Comparison of ENCODE assay signal across 2 cellular contexts in genomic region chr1:15406911-15407559, GRCh38.
TF ChIP-seq lines count a peak whose summit lies in the region.

No MANE protein-coding gene starts in this region.

TF ChIP-seq in HEK293, 187 proteins besides CTCF, POLR2A, EP300 and RAD21:
- TF ChIP-seq ZFHX2 (tag by site-specific recombination; conservative IDR thresholded peaks at IDR 0.05) (0 out of 2 replicates have a peak, but pooled peaks have one; percentile 10), ZBTB20 (tag by site-specific recombination; IDR thresholded peaks at IDR 0.05) (no peak), ZNF266 (tag by site-specific recombination; IDR thresholded peaks at IDR 0.05; ENCODE audit: low read depth) (no peak), PRDM1 (tag by site-specific recombination; IDR thresholded peaks at IDR 0.05) (peak; percentile 45; the same call in 1 of the 2 replicates), ZNF112 (tag by site-specific recombination; IDR thresholded peaks at IDR 0.05) (no peak), ZNF600 (tag by site-specific recombination; IDR thresholded peaks at IDR 0.05) (peak; percentile 69)

TF ChIP-seq in GM12878, 131 proteins besides CTCF, POLR2A, EP300 and RAD21:
- TF ChIP-seq MTA3 (IDR thresholded peaks at IDR 0.05; ENCODE audit: borderline replicate concordance, low read length) (no peak), E2F4 (IDR thresholded peaks at IDR 0.05; ENCODE audit: low read depth, low read length) (no peak), TCF12 (IDR thresholded peaks at IDR 0.05; ENCODE audit: low read depth, low read length) (no peak), YBX1 (IDR thresholded peaks at IDR 0.05) (no peak), BCL11A (IDR thresholded peaks at IDR 0.05; ENCODE audit: low read depth, low read length) (no peak), MEF2B (IDR thresholded peaks at IDR 0.05; ENCODE audit: partially characterized antibody, poor library complexity, severe bottlenecking) (no peak), POU2F2 (IDR thresholded peaks at IDR 0.05; ENCODE audit: borderline replicate concordance, low read depth, low read length) (no peak), JUND (IDR thresholded peaks at IDR 0.05; ENCODE audit: low read depth, low read length) (no peak), RB1 (IDR thresholded peaks at IDR 0.05; ENCODE audit: borderline replicate concordance) (no peak), E2F8 (IDR thresholded peaks at IDR 0.05; ENCODE audit: low read depth, partially characterized antibody) (no peak), SIX5 (IDR thresholded peaks at IDR 0.05; ENCODE audit: low read depth, low read length, severe bottlenecking) (no peak)
- TF ChIP-seq, protein P1, sequence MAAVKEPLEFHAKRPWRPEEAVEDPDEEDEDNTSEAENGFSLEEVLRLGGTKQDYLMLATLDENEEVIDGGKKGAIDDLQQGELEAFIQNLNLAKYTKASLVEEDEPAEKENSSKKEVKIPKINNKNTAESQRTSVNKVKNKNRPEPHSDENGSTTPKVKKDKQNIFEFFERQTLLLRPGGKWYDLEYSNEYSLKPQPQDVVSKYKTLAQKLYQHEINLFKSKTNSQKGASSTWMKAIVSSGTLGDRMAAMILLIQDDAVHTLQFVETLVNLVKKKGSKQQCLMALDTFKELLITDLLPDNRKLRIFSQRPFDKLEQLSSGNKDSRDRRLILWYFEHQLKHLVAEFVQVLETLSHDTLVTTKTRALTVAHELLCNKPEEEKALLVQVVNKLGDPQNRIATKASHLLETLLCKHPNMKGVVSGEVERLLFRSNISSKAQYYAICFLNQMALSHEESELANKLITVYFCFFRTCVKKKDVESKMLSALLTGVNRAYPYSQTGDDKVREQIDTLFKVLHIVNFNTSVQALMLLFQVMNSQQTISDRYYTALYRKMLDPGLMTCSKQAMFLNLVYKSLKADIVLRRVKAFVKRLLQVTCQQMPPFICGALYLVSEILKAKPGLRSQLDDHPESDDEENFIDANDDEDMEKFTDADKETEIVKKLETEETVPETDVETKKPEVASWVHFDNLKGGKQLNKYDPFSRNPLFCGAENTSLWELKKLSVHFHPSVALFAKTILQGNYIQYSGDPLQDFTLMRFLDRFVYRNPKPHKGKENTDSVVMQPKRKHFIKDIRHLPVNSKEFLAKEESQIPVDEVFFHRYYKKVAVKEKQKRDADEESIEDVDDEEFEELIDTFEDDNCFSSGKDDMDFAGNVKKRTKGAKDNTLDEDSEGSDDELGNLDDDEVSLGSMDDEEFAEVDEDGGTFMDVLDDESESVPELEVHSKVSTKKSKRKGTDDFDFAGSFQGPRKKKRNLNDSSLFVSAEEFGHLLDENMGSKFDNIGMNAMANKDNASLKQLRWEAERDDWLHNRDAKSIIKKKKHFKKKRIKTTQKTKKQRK (IDR thresholded peaks at IDR 0.05; ENCODE audit: low read depth, low read length) = no peak
- TF ChIP-seq, protein P2, sequence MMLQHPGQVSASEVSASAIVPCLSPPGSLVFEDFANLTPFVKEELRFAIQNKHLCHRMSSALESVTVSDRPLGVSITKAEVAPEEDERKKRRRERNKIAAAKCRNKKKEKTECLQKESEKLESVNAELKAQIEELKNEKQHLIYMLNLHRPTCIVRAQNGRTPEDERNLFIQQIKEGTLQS (IDR thresholded peaks at IDR 0.05; ENCODE audit: borderline replicate concordance, extremely low read depth, low read depth, low read length) = no peak
- TF ChIP-seq, protein P3, sequence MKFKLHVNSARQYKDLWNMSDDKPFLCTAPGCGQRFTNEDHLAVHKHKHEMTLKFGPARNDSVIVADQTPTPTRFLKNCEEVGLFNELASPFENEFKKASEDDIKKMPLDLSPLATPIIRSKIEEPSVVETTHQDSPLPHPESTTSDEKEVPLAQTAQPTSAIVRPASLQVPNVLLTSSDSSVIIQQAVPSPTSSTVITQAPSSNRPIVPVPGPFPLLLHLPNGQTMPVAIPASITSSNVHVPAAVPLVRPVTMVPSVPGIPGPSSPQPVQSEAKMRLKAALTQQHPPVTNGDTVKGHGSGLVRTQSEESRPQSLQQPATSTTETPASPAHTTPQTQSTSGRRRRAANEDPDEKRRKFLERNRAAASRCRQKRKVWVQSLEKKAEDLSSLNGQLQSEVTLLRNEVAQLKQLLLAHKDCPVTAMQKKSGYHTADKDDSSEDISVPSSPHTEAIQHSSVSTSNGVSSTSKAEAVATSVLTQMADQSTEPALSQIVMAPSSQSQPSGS (IDR thresholded peaks at IDR 0.05; ENCODE audit: low read length) = no peak
